Comparison of ENCODE assay signal across 8 cellular contexts in genomic region chr3:182909318-182910040, GRCh38.
A peak's percentile ranks its signal among the peaks of the same experiment; 100 is the strongest.
DNase-seq lines count a peak whose midpoint lies in the region; ATAC-seq, FAIRE-seq and TF ChIP-seq lines count a peak whose summit lies in the region.

No MANE protein-coding gene starts in this region.

- H3K4me1 ChIP-seq in CD4-positive, CD25-positive, alpha-beta regulatory T cell (ENCODE audit: control insufficient read depth, insufficient read depth, low read length, poor library complexity, severe bottlenecking): peaks cover 24% of the 10 kb centered on the region

- H3K9me3 ChIP-seq in CD4-positive, CD25-positive, alpha-beta regulatory T cell (ENCODE audit: control insufficient read depth in 2 of 2, low read length in 2 of 2): no peaks in the 10 kb centered on the region

- no peak overlapping the region for H3K4me3 ChIP-seq in CD4-positive, CD25-positive, alpha-beta regulatory T cell (ENCODE audit: low read depth, low read length)

- no peaks in the 10 kb centered on the region for H3K9me3 Mint-ChIP-seq in CD4-positive, CD25-positive, alpha-beta regulatory T cell

- peak overlapping the region in 1 of 3 donors; percentile 41 for H3K27ac Mint-ChIP-seq in CD4-positive, CD25-positive, alpha-beta regulatory T cell

- no peak for ATAC-seq in CD4-positive, CD25-positive, alpha-beta regulatory T cell (ENCODE audit: low read depth in 2 of 2)
- ATAC-seq in GM19463 (IDR thresholded peaks at IDR 0.05; ENCODE audit: unreplicated experiment): no peak
- no peak for ATAC-seq in GM18870 (IDR thresholded peaks at IDR 0.05; ENCODE audit: unreplicated experiment)

- no peak overlapping the region for H3K4me3 Mint-ChIP-seq in CD4-positive, CD25-positive, alpha-beta regulatory T cell

- peaks cover 7% of the 10 kb centered on the region for H3K36me3 Mint-ChIP-seq in CD4-positive, CD25-positive, alpha-beta regulatory T cell

- FAIRE-seq in GM12891 (lab: Jason Lieb, UNC): no peak

- TF ChIP-seq POLR2A in GM12891 (IDR thresholded peaks at IDR 0.05; ENCODE audit: low read depth, low read length): no peak

- no peak overlapping the region for H3K27ac ChIP-seq in CD4-positive, CD25-positive, alpha-beta regulatory T cell (ENCODE audit: insufficient read depth, low read length, poor library complexity, severe bottlenecking)
- no peak overlapping the region for H3K27ac ChIP-seq in VCaP

- H3K27me3 ChIP-seq in CD4-positive, CD25-positive, alpha-beta regulatory T cell (ENCODE audit: control insufficient read depth, insufficient read depth, low read length): no peaks in the 10 kb centered on the region

- DNase-seq in CD4-positive, CD25-positive, alpha-beta regulatory T cell: peak in 2 of 3 donors; percentile 11 to 38
- peak; percentile 23 for DNase-seq in H4 (ENCODE audit: low spot score)
- peak; percentile 36 for DNase-seq in iris pigment epithelial cell (ENCODE audit: low read depth)
- no peak for DNase-seq in activated CD4-positive, alpha-beta T cell treated with anti-CD3 and anti-CD28 coated beads, Interleukin-2, amount 50 U/mL, for 1 hour
- DNase-seq in GM12891 (ENCODE audit: insufficient read length, low spot score): no peak

- peak; percentile 69 for TF ChIP-seq CTCF in VCaP (conservative IDR thresholded peaks at IDR 0.05)

- H3K27me3 Mint-ChIP-seq in CD4-positive, CD25-positive, alpha-beta regulatory T cell: no peaks in the 10 kb centered on the region

- peaks cover 32 to 52% (median 40%) of the 10 kb centered on the region in 4 donors for H3K4me1 Mint-ChIP-seq in CD4-positive, CD25-positive, alpha-beta regulatory T cell

- H3K36me3 ChIP-seq in CD4-positive, CD25-positive, alpha-beta regulatory T cell (ENCODE audit: control insufficient read depth, insufficient read depth, low read length): peaks cover 34% of the 10 kb centered on the region

TF ChIP-seq in GM12891, 5 proteins besides CTCF, POLR2A, EP300 and RAD21:
- TF ChIP-seq POLR2AphosphoS5 (IDR thresholded peaks at IDR 0.05; ENCODE audit: low read depth, low read length): no peak
- no peak for TF ChIP-seq PAX5 (IDR thresholded peaks at IDR 0.05; ENCODE audit: insufficient read depth, low read length, severe bottlenecking)
- TF ChIP-seq TAF1 (IDR thresholded peaks at IDR 0.05; ENCODE audit: low read depth, low read length): no peak
- no peak for TF ChIP-seq SPI1 (IDR thresholded peaks at IDR 0.05; ENCODE audit: low read depth, low read length)
- TF ChIP-seq POU2F2 (IDR thresholded peaks at IDR 0.05; ENCODE audit: low read depth, low read length): no peak
TF ChIP-seq in GM12891: peak in this region for 0.

Comparison
In these comparisons a context has a peak if more than half of its experiments do, and no peak if none do; other contexts are left out.
1. DNase-seq: peak in CD4-positive, CD25-positive, alpha-beta regulatory T cell (2 of 3), H4 (single experiment) and iris pigment epithelial cell (single experiment); none in activated CD4-positive, alpha-beta T cell treated with anti-CD3 and anti-CD28 coated beads, Interleukin-2, amount 50 U/mL, for 1 hour (single experiment) and GM12891 (single experiment).